Comparison of ENCODE assay signal across 19 cellular contexts in genomic region chr4:99207069-99207743, GRCh38. TPM values are rescaled to one million over a fixed set of nuclear protein-coding genes. Genes with fewer than 3 reads are reported as not detected.
A peak's percentile ranks its signal among the peaks of the same experiment; 100 is the strongest.
DNase-seq lines count a peak whose midpoint lies in the region; ATAC-seq, FAIRE-seq and TF ChIP-seq lines count a peak whose summit lies in the region.
"Had no signal": no experiment of that assay in that cellular context is flagged by ENCODE, and none has a peak within 500 bp of the region (broad histone marks: within the 10 kb centered on the region; RNA-seq: fewer than 3 reads in every experiment).

No MANE protein-coding gene starts in this region.

- H3K27ac ChIP-seq in HepG2 (ENCODE audit: extremely low read length, insufficient read depth, low read length) (no peak overlapping the region), right lobe of liver (no peak overlapping the region), thoracic aorta (peak overlapping the region; percentile 74 to 77)
- H3K27ac ChIP-seq: 22Rv1 had no signal

- TF ChIP-seq CTCF in HepG2 (CRISPR knock-in tag; IDR thresholded peaks at IDR 0.05) (no peak), right lobe of liver (IDR thresholded peaks at IDR 0.05) (no peak), chondrocyte (IDR thresholded peaks at IDR 0.05) (no peak), thoracic aorta (IDR thresholded peaks at IDR 0.05) (no peak), D721Med (IDR thresholded peaks at IDR 0.05; ENCODE audit: insufficient read depth, missing control alignments) (no peak)

- no peak overlapping the region for H3K4me3 ChIP-seq in HepG2 (replicated peaks in 1 of 3; ENCODE audit: insufficient read depth in 1 of 3, low read depth in 2 of 3, low read length in 3 of 3)
- H3K4me3 ChIP-seq in right lobe of liver, result no peak overlapping the region
- H3K4me3 ChIP-seq in thoracic aorta, result no peak overlapping the region

- WGBS in HepG2 (ENCODE audit: low lambda C conversion rate), result 93% methylated on average over 4 of the region's 4 CpGs
- 66% methylated on average over 4 of the region's 4 CpGs for WGBS in right lobe of liver (ENCODE audit: insufficient coverage, low coverage, low lambda C conversion rate, missing lambda C conversion rate)

- no peaks in the 10 kb centered on the region for H3K79me2 ChIP-seq in HepG2 (ENCODE audit: insufficient read depth, low read length)

- no peak for TF ChIP-seq RAD21 in HepG2 (CRISPR knock-in tag; IDR thresholded peaks at IDR 0.05)

- POLR2A ChIA-PET in HepG2 (lab: Yijun Ruan, JAX), result interaction anchor here (1.4 to 1.7 kb wide), 2 partner anchors 12 to 212 kb away, joined by 3 to 8 read pairs; partner anchors contain the start of genes ADH6 and METAP1

- no peaks in the 10 kb centered on the region for H3K9me3 Mint-ChIP-seq in chondrocyte (ENCODE audit: low read depth)
- H3K9me3 Mint-ChIP-seq: CD8-positive, alpha-beta T cell; HFFc6 had no signal

- H3K27me3 Mint-ChIP-seq in chondrocyte (ENCODE audit: low read depth), result no peaks in the 10 kb centered on the region

- CTCF ChIA-PET in HepG2 (lab: Yijun Ruan, JAX; ENCODE audit: low intra/inter-chr PET ratio, low total read pairs), result no interaction called here

- no peak for FAIRE-seq in HepG2 (lab: Jason Lieb, UNC)
- no peak for FAIRE-seq in D721Med (lab: Jason Lieb, UNC)
- FAIRE-seq: GM12892 had no signal

- DNase-seq in HepG2 (ENCODE audit: low spot score) (no peak), right lobe of liver (no peak), chondrocyte (ENCODE audit: low spot score) (no peak), thoracic aorta (ENCODE audit: low spot score) (no peak), D721Med (ENCODE audit: insufficient read length, low spot score) (no peak)
- DNase-seq in NK-92 treated with Interleukin-12 subunit alpha and Interleukin-12 subunit beta, amount 100 ng/mL, for 24 hours (lab: John Stamatoyannopoulos, UW), result no peak
- no peak for DNase-seq in activated CD4-positive, alpha-beta T cell treated with anti-CD3 and anti-CD28 coated beads for 48 hours
- DNase-seq: CD8-positive, alpha-beta T cell; COR-L47; DND-41; GDM1; GOT3; HCEC 1CT; HFFc6 had no signal

- H3K4me3 Mint-ChIP-seq in chondrocyte (ENCODE audit: unreplicated experiment), result no peak overlapping the region
- H3K4me3 Mint-ChIP-seq: CD14-positive monocyte; CD8-positive, alpha-beta T cell; HFFc6 had no signal

- H3K4me1 ChIP-seq in HepG2 (ENCODE audit: insufficient read depth, low read length) (peaks cover 55% of the 10 kb centered on the region), right lobe of liver (peaks cover 0 to 90% (median 23%) of the 10 kb centered on the region in 4 donors), thoracic aorta (ENCODE audit: control insufficient read depth in 1 of 2, low read depth in 2 of 2) (peaks cover 13 to 64% of the 10 kb centered on the region in 2 donors)

- in situ Hi-C loops in HepG2 (cut with HindIII; ENCODE audit: extremely low pct_ligation_motif_present, low pct_unique_long_range_greater_than_20kb), result no loop called here

- ATAC-seq in HepG2 (no peak), right lobe of liver (no peak), thoracic aorta (ENCODE audit: insufficient number of reproducible peaks, low FRiP score, low read depth) (no peak), HG03025 (IDR thresholded peaks at IDR 0.05; ENCODE audit: low FRiP score, unreplicated experiment) (no peak)
- ATAC-seq: CD8-positive, alpha-beta T cell had no signal

- peaks cover 2% of the 10 kb centered on the region for H3K36me3 Mint-ChIP-seq in chondrocyte (ENCODE audit: low read depth)
- H3K36me3 Mint-ChIP-seq: CD14-positive monocyte; CD8-positive, alpha-beta T cell had no signal

- H3K27ac Mint-ChIP-seq in chondrocyte (ENCODE audit: unreplicated experiment), result peak overlapping the region; percentile 39
- H3K27ac Mint-ChIP-seq: CD14-positive monocyte; CD8-positive, alpha-beta T cell; HFFc6 had no signal

- intact Hi-C loops in HepG2 (cut with micrococcal nuclease; ENCODE audit: unreplicated experiment) (no loop called here), right lobe of liver (cut with DNase I) (no loop called here)

- no TSS peak for BruUV-seq in HepG2 (replicated peaks; lab: Mats Ljungman, UMichigan)

- H3K9me3 ChIP-seq in HepG2 (ENCODE audit: low read length) (no peaks in the 10 kb centered on the region), right lobe of liver (no peaks in the 10 kb centered on the region), thoracic aorta (no peaks in the 10 kb centered on the region)

- no peak overlapping the region for H3K4me2 ChIP-seq in HepG2 (ENCODE audit: low read depth, low read length)

- peaks cover 69% of the 10 kb centered on the region for H3K4me1 Mint-ChIP-seq in chondrocyte (ENCODE audit: low read depth)
- H3K4me1 Mint-ChIP-seq: CD14-positive monocyte had no signal

- H2AFZ ChIP-seq in HepG2 (ENCODE audit: low read length), result no peak overlapping the region

- no peak for TF ChIP-seq EP300 in HepG2 (IDR thresholded peaks at IDR 0.05; ENCODE audit: low read depth in 2 of 2, low read length in 2 of 2)
- TF ChIP-seq EP300 in HepG2 (CRISPR knock-in tag; IDR thresholded peaks at IDR 0.05; ENCODE audit: borderline replicate concordance), result no peak

- no peaks in the 10 kb centered on the region for H4K20me1 ChIP-seq in HepG2 (ENCODE audit: insufficient read depth, low read length)

- TF ChIP-seq POLR2A in HepG2 (IDR thresholded peaks at IDR 0.05; ENCODE audit: insufficient read depth in 1 of 2, low read depth in 2 of 2, low read length in 2 of 2), result no peak
- TF ChIP-seq POLR2A in right lobe of liver (IDR thresholded peaks at IDR 0.05), result no peak

- no peak overlapping the region for H3K9ac ChIP-seq in HepG2 (ENCODE audit: insufficient read depth, low read depth, low read length)

- H3K36me3 ChIP-seq in HepG2 (replicated peaks in 1 of 2; ENCODE audit: control insufficient read depth in 1 of 2, insufficient read depth in 2 of 2, low read length in 2 of 2) (peaks cover 5 to 37% of the 10 kb centered on the region in 2 experiments), right lobe of liver (peaks cover 0 to 10% (median 2%) of the 10 kb centered on the region in 4 donors), thoracic aorta (no peaks in the 10 kb centered on the region)

- no peaks in the 10 kb centered on the region for H3K27me3 ChIP-seq in HepG2 (ENCODE audit: control insufficient read depth in 1 of 2, insufficient read depth in 2 of 2, low read length in 2 of 2)
- H3K27me3 ChIP-seq in right lobe of liver, result no peaks in the 10 kb centered on the region
- no peaks in the 10 kb centered on the region for H3K27me3 ChIP-seq in thoracic aorta (replicated peaks; ENCODE audit: insufficient read depth)

TF ChIP-seq in HepG2, 621 proteins besides CTCF, POLR2A, EP300 and RAD21:
- no peak for TF ChIP-seq ZNF615 (CRISPR knock-in tag; IDR thresholded peaks at IDR 0.05; ENCODE audit: borderline replicate concordance)
- peak; percentile 47; the same call in 1 of the 2 replicates for TF ChIP-seq CEBPB (IDR thresholded peaks at IDR 0.05; ENCODE audit: borderline replicate concordance, low read depth, low read length)

RNA-seq across cellular contexts. Expression of gene ADH6, which starts 11.8 kb away (rescaled TPM):
- total RNA-seq in HepG2 (2016; rRNA removed; fragmentation: Illumina TruSeq; extraction: Trizol), result 73.9 and 122 TPM in 2 replicates
- total RNA-seq in HepG2 (2016; cell fraction: cytosol; rRNA removed; fragmentation: Illumina TruSeq; extraction: Trizol; ENCODE audit: low read depth), result 7.7 and 8.5 TPM in 2 replicates
- total RNA-seq in HepG2 (2016; cell fraction: insoluble cytoplasmic fraction; rRNA removed; fragmentation: Illumina TruSeq; extraction: Trizol), result 75.4 and 119 TPM in 2 replicates
- 19.6 and 20.2 TPM in 2 replicates for total RNA-seq in HepG2 (2016; cell fraction: membrane; rRNA removed; fragmentation: Illumina TruSeq; extraction: Trizol)
- 50.8 and 57.3 TPM in 2 replicates for total RNA-seq in HepG2 (2016; cell fraction: nucleus; rRNA removed; fragmentation: Illumina TruSeq; extraction: Trizol)
- polyA plus RNA-seq in HepG2 (2011; rRNA removed), result 37.9 and 39.8 TPM in 2 replicates
- 22.0 and 34.5 TPM in 2 replicates for polyA plus RNA-seq in HepG2 (2011; cell fraction: cytosol; rRNA removed)
- polyA plus RNA-seq in HepG2 (2011; cell fraction: nucleus; rRNA removed), result 21.7 and 32.0 TPM in 2 replicates
- polyA plus RNA-seq in HepG2 (2012), result 70.0 and 98.0 TPM in 2 replicates
- 8.1 and 8.8 TPM in 2 replicates for polyA plus RNA-seq in HepG2 (2016; cell fraction: cytosol; fragmentation: Illumina TruSeq; extraction: Trizol; ENCODE audit: low read depth)
- polyA plus RNA-seq in HepG2 (2016; cell fraction: insoluble cytoplasmic fraction; fragmentation: Illumina TruSeq; extraction: Trizol; ENCODE audit: low read depth), result 133 and 138 TPM in 2 replicates
- 18.1 and 18.9 TPM in 2 replicates for polyA plus RNA-seq in HepG2 (2016; cell fraction: membrane; fragmentation: Illumina TruSeq; extraction: Trizol; ENCODE audit: low read depth)
- 72.2 and 77.1 TPM in 2 replicates for polyA plus RNA-seq in HepG2 (2016; cell fraction: nucleus; fragmentation: Illumina TruSeq; extraction: Trizol; ENCODE audit: insufficient read depth, low read depth)
- 23.1 TPM in 1 of 2 replicates, not detected in the other for polyA minus RNA-seq in HepG2 (2011; rRNA and poly(A)+ RNA removed; ENCODE audit: low replicate concordance)
- polyA minus RNA-seq in HepG2 (2011; cell fraction: cytosol; rRNA and poly(A)+ RNA removed), result 35.0 and 36.5 TPM in 2 replicates
- polyA minus RNA-seq in HepG2 (2011; cell fraction: nucleus; rRNA and poly(A)+ RNA removed), result 46.4 and 50.1 TPM in 2 replicates
- total RNA-seq in right lobe of liver, result 100 to 1,000 TPM in 3 of 6 experiments, 10 to 100 TPM in 3; 73.9 to 213 (median 124) TPM
- total RNA-seq in chondrocyte, result 0.19 TPM in 1 of 3 replicates, not detected in the others
- total RNA-seq in thoracic aorta, result under 1 TPM in 1 of 2 donors, not detected in 1; 0.41 TPM
- total RNA-seq: A673; CD8-positive, alpha-beta T cell; HFFc6 had no signal
- polyA plus RNA-seq: CD14-positive monocyte had no signal

Comparison
In these comparisons a context has a peak if more than half of its experiments do, and no peak if none do; other contexts are left out.
1. H3K27ac ChIP-seq: peak in thoracic aorta (2 of 2); none in HepG2 (single experiment) and right lobe of liver (0 of 3).